8 cellular contexts compared by ENCODE assay signal in genomic region chr5:77531297-77531696, GRCh38.
"Had no signal": no experiment of that assay in that cellular context is flagged by ENCODE, and none has a peak within 500 bp of the region (broad histone marks: within the 10 kb centered on the region; RNA-seq: fewer than 3 reads in every experiment).

No MANE protein-coding gene starts in this region.

- H3K4me1 ChIP-seq: HAP-1 had no signal

- H3K36me3 ChIP-seq: HAP-1 had no signal

- DNase-seq: GM23248, GOT3, H7, H9, HCEC 1CT, HFFc6 had no signal

- H3K27ac ChIP-seq: GM23248 had no signal

- H3K9me3 ChIP-seq: HAP-1 had no signal

- H3K4me3 ChIP-seq: GM23248, GM23338, HAP-1 had no signal
